ENCODE assay signal across 12 cellular contexts in the genomic region with DNA sequence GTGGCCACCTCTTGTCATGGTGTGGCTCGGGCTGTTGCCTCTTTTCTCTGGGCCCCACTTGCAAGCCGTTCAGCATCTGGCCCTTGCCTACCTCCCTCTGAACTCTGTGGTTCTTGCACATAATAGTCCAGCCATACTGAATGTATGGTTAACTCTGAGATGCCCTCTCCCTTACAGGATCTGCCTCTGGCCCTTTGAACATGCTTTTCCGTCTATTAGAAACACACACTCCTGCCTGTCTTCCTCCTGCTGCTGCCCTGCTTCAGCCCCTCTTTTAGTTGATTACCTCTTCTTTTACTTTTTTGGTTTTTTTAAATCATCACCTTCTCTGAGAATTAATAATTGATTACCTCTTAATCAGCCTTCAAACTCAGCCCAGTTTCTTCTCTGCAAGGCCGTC.
DNase-seq lines count a peak whose midpoint lies in the region; ATAC-seq and TF ChIP-seq lines count a peak whose summit lies in the region.
"Had no signal": no experiment of that assay in that cellular context is flagged by ENCODE, and none has a peak within 500 bp of the region (broad histone marks: within the 10 kb centered on the region; RNA-seq: fewer than 3 reads in every experiment).

No MANE protein-coding gene starts in this region.

- H4K20me1 ChIP-seq in neural progenitor cell (ENCODE audit: low read depth): no peaks in the 10 kb centered on the region

- H3K27ac ChIP-seq in neural progenitor cell (no peak overlapping the region), adrenal gland (no peak overlapping the region), right lobe of liver (no peak overlapping the region)
- H3K27ac ChIP-seq: SJCRH30 had no signal

- no peak overlapping the region for H3K9ac ChIP-seq in neural progenitor cell

- peaks cover 21% of the 10 kb centered on the region for H3K4me1 Mint-ChIP-seq in activated naive CD8-positive, alpha-beta T cell (ENCODE audit: low read depth)
- H3K4me1 Mint-ChIP-seq in activated naive CD8-positive, alpha-beta T cell treated with anti-CD3 and anti-CD28 coated beads, Interleukin-2, amount 50 U/mL, for 24 hours: peaks cover 14% of the 10 kb centered on the region
- peaks cover 22% of the 10 kb centered on the region for H3K4me1 Mint-ChIP-seq in central memory CD8-positive, alpha-beta T cell
- H3K4me1 Mint-ChIP-seq in neural progenitor cell: peaks cover 78% of the 10 kb centered on the region

- no peaks in the 10 kb centered on the region for H3K36me3 ChIP-seq in neural progenitor cell
- no peaks in the 10 kb centered on the region for H3K36me3 ChIP-seq in adrenal gland (replicated peaks in 1 of 2)
- H3K36me3 ChIP-seq in right lobe of liver: peaks cover 0 to 9% (median 0%) of the 10 kb centered on the region in 4 donors

- H3K36me3 Mint-ChIP-seq in activated naive CD8-positive, alpha-beta T cell: no peaks in the 10 kb centered on the region
- H3K36me3 Mint-ChIP-seq in activated naive CD8-positive, alpha-beta T cell treated with anti-CD3 and anti-CD28 coated beads, Interleukin-2, amount 50 U/mL, for 24 hours (ENCODE audit: low read depth): no peaks in the 10 kb centered on the region
- H3K36me3 Mint-ChIP-seq in central memory CD8-positive, alpha-beta T cell (ENCODE audit: insufficient read depth): peaks cover 10% of the 10 kb centered on the region
- peaks cover 17% of the 10 kb centered on the region for H3K36me3 Mint-ChIP-seq in neural progenitor cell

- peak overlapping the region; percentile 13 for H3K27ac Mint-ChIP-seq in activated naive CD8-positive, alpha-beta T cell
- no peak overlapping the region for H3K27ac Mint-ChIP-seq in activated naive CD8-positive, alpha-beta T cell treated with anti-CD3 and anti-CD28 coated beads, Interleukin-2, amount 50 U/mL, for 24 hours
- peak overlapping the region; percentile 88 for H3K27ac Mint-ChIP-seq in central memory CD8-positive, alpha-beta T cell (ENCODE audit: low read depth)
- H3K27ac Mint-ChIP-seq in neural progenitor cell: peak overlapping the region; percentile 14

- no peak overlapping the region for H3K4me2 ChIP-seq in neural progenitor cell

- H3K79me2 ChIP-seq in neural progenitor cell (ENCODE audit: low read depth): no peaks in the 10 kb centered on the region

- no peak for DNase-seq in activated naive CD8-positive, alpha-beta T cell treated with anti-CD3 and anti-CD28 coated beads, Interleukin-2, amount 50 U/mL, for 24 hours
- DNase-seq in central memory CD8-positive, alpha-beta T cell (ENCODE audit: low spot score in 2 of 2): no peak
- DNase-seq in neural progenitor cell (ENCODE audit: low spot score) (no peak), adrenal gland (no peak), right lobe of liver (no peak)
- DNase-seq: activated gamma-delta T cell; Calu3; SJCRH30; stimulated activated CD4-positive, alpha-beta T cell treated with anti-CD3 and anti-CD28 coated beads, Interleukin-15, amount 100 ng/mL, for 24 hours had no signal

- no peak for ATAC-seq in activated naive CD8-positive, alpha-beta T cell treated with anti-CD3 and anti-CD28 coated beads, Interleukin-2, amount 50 U/mL, for 24 hours
- ATAC-seq in central memory CD8-positive, alpha-beta T cell (replicated peaks; ENCODE audit: extremely low read depth, poor library complexity, severe bottlenecking): no peak
- ATAC-seq in GM21360 (IDR thresholded peaks at IDR 0.05; ENCODE audit: unreplicated experiment) (no peak), HG03095 (IDR thresholded peaks at IDR 0.05; ENCODE audit: unreplicated experiment) (no peak), right lobe of liver (no peak)

- peak overlapping the region; percentile 75 for H3K4me3 Mint-ChIP-seq in activated naive CD8-positive, alpha-beta T cell
- no peak overlapping the region for H3K4me3 Mint-ChIP-seq in activated naive CD8-positive, alpha-beta T cell treated with anti-CD3 and anti-CD28 coated beads, Interleukin-2, amount 50 U/mL, for 24 hours
- H3K4me3 Mint-ChIP-seq in central memory CD8-positive, alpha-beta T cell: peak overlapping the region; percentile 72
- H3K4me3 Mint-ChIP-seq in neural progenitor cell: no peak overlapping the region

- H3K4me3 ChIP-seq in neural progenitor cell: no peak overlapping the region
- no peak overlapping the region for H3K4me3 ChIP-seq in adrenal gland
- H3K4me3 ChIP-seq in right lobe of liver: no peak overlapping the region
- H3K4me3 ChIP-seq: SJCRH30 had no signal

- no peak overlapping the region for H2AFZ ChIP-seq in neural progenitor cell (replicated peaks)

- TF ChIP-seq CTCF in neural progenitor cell (IDR thresholded peaks at IDR 0.05) (no peak), adrenal gland (IDR thresholded peaks at IDR 0.05) (no peak), right lobe of liver (IDR thresholded peaks at IDR 0.05) (no peak)

- H3K27me3 ChIP-seq in neural progenitor cell: peaks cover under 1% of the 10 kb centered on the region
- H3K27me3 ChIP-seq in adrenal gland: no peaks in the 10 kb centered on the region
- H3K27me3 ChIP-seq in right lobe of liver: no peaks in the 10 kb centered on the region
- H3K27me3 ChIP-seq: SJCRH30 had no signal

- H3F3A ChIP-seq in neural progenitor cell (ENCODE audit: low read depth): peaks cover 15% of the 10 kb centered on the region

- intact Hi-C loops in adrenal gland (cut with DNase I): no loop called here
- intact Hi-C loops in right lobe of liver (cut with DNase I): no loop called here

- no peaks in the 10 kb centered on the region for H3K27me3 Mint-ChIP-seq in activated naive CD8-positive, alpha-beta T cell
- no peaks in the 10 kb centered on the region for H3K27me3 Mint-ChIP-seq in activated naive CD8-positive, alpha-beta T cell treated with anti-CD3 and anti-CD28 coated beads, Interleukin-2, amount 50 U/mL, for 24 hours
- no peaks in the 10 kb centered on the region for H3K27me3 Mint-ChIP-seq in central memory CD8-positive, alpha-beta T cell
- peaks cover 7% of the 10 kb centered on the region for H3K27me3 Mint-ChIP-seq in neural progenitor cell (ENCODE audit: insufficient read depth, low read depth)

- WGBS in adrenal gland, 4 donors: 92 to 95% (median 94%) methylated on average over 4 of the region's 4 CpGs
- WGBS in right lobe of liver (ENCODE audit: insufficient coverage, low coverage, low lambda C conversion rate, missing lambda C conversion rate): 80% methylated on average over 2 of the region's 4 CpGs

- H3K4me1 ChIP-seq in neural progenitor cell (peaks cover 29% of the 10 kb centered on the region), adrenal gland (replicated peaks in 1 of 2) (peaks cover 0 to 26% of the 10 kb centered on the region in 2 donors), right lobe of liver (peaks cover 0 to 5% (median 0%) of the 10 kb centered on the region in 4 donors)

- no peaks in the 10 kb centered on the region for H3K9me3 Mint-ChIP-seq in activated naive CD8-positive, alpha-beta T cell (ENCODE audit: low read depth)
- H3K9me3 Mint-ChIP-seq in activated naive CD8-positive, alpha-beta T cell treated with anti-CD3 and anti-CD28 coated beads, Interleukin-2, amount 50 U/mL, for 24 hours: no peaks in the 10 kb centered on the region
- no peaks in the 10 kb centered on the region for H3K9me3 Mint-ChIP-seq in central memory CD8-positive, alpha-beta T cell
- H3K9me3 Mint-ChIP-seq in neural progenitor cell: no peaks in the 10 kb centered on the region

- no peak for TF ChIP-seq POLR2A in adrenal gland (IDR thresholded peaks at IDR 0.05)
- TF ChIP-seq POLR2A in right lobe of liver (IDR thresholded peaks at IDR 0.05): no peak

- H3K9me3 ChIP-seq in neural progenitor cell (ENCODE audit: low read depth) (no peaks in the 10 kb centered on the region), adrenal gland (replicated peaks in 1 of 3) (no peaks in the 10 kb centered on the region), right lobe of liver (no peaks in the 10 kb centered on the region)
- H3K9me3 ChIP-seq: SJCRH30 had no signal

Comparison
In these comparisons a context has a peak if more than half of its experiments do, and no peak if none do; other contexts are left out.
1. H3K4me3 Mint-ChIP-seq: peak in activated naive CD8-positive, alpha-beta T cell (single experiment) and central memory CD8-positive, alpha-beta T cell (single experiment); none in activated naive CD8-positive, alpha-beta T cell treated with anti-CD3 and anti-CD28 coated beads, Interleukin-2, amount 50 U/mL, for 24 hours (single experiment) and neural progenitor cell (single experiment).